Comparison of ENCODE assay signal across 1 cellular context in genomic region chr12:132601171-132601883, GRCh38.
TF ChIP-seq lines count a peak whose summit lies in the region.

No MANE protein-coding gene starts in this region.

TF ChIP-seq in IMR-90, 13 proteins besides CTCF, POLR2A, EP300 and RAD21:
- TF ChIP-seq RCOR1 (IDR thresholded peaks at IDR 0.05; ENCODE audit: insufficient replicate concordance, low read length): no peak
- TF ChIP-seq RFX5 (IDR thresholded peaks at IDR 0.05; ENCODE audit: low read depth, low read length): no peak
- no peak for TF ChIP-seq ELK1 (IDR thresholded peaks at IDR 0.05; ENCODE audit: borderline replicate concordance, low read depth, low read length)
- no peak for TF ChIP-seq SMC3 (IDR thresholded peaks at IDR 0.05; ENCODE audit: low read depth, low read length)
- no peak for TF ChIP-seq USF2 (IDR thresholded peaks at IDR 0.05; ENCODE audit: low read depth, low read length)
- no peak for TF ChIP-seq CEBPB (IDR thresholded peaks at IDR 0.05; ENCODE audit: low read depth, low read length)
- TF ChIP-seq NFE2L2 (IDR thresholded peaks at IDR 0.05; ENCODE audit: low read depth, low read length): no peak
- no peak for TF ChIP-seq FOS (IDR thresholded peaks at IDR 0.05; ENCODE audit: low read depth, low read length)
- TF ChIP-seq BHLHE40 (IDR thresholded peaks at IDR 0.05; ENCODE audit: low read depth, low read length): no peak
- no peak for TF ChIP-seq MXI1 (IDR thresholded peaks at IDR 0.05; ENCODE audit: borderline replicate concordance, low read depth, low read length)
- TF ChIP-seq CHD1 (IDR thresholded peaks at IDR 0.05; ENCODE audit: low read depth, low read length): no peak
- no peak for TF ChIP-seq MAZ (IDR thresholded peaks at IDR 0.05; ENCODE audit: borderline replicate concordance, low read depth, low read length)
- no peak for TF ChIP-seq MAFK (IDR thresholded peaks at IDR 0.05; ENCODE audit: low read depth, low read length)
